Comparison of ENCODE assay signal across 23 cellular contexts in the genomic region with DNA sequence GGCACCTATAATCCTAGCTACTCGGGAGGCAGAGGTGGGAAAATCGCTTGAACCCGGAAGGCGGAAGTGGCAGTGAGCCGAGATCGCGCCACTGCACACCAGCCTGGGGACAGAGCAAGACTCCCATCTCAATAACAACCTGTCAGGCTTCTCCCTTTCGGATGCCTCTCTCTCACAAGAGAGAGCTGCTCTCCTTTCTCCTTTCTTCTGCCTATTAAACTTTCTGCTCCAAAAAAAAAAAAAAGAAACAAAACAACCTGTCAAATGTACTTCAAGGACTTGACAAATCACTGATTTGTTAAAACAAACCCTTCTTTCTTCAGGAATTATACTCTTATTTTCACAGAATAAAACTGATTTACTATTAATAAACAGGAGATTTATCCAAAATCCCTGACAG. TPM values are rescaled to one million over a fixed set of nuclear protein-coding genes. Genes with fewer than 3 reads are reported as not detected.
DNase-seq lines count a peak whose midpoint lies in the region; ATAC-seq, FAIRE-seq and TF ChIP-seq lines count a peak whose summit lies in the region.
"Had no signal": no experiment of that assay in that cellular context is flagged by ENCODE, and none has a peak within 500 bp of the region (broad histone marks: within the 10 kb centered on the region; RNA-seq: fewer than 3 reads in every experiment).

No MANE protein-coding gene starts in this region.

- peaks cover 22% of the 10 kb centered on the region for H3K4me1 ChIP-seq in astrocyte (ENCODE audit: insufficient read depth, low read length)
- H3K4me1 ChIP-seq in skeletal muscle tissue (ENCODE audit: control insufficient read depth in 3 of 3, insufficient read depth in 3 of 3, low read length in 3 of 3) = peaks cover 54 to 64% (median 61%) of the 10 kb centered on the region in 3 donors
- peaks cover 18 to 89% of the 10 kb centered on the region in 2 donors for H3K4me1 ChIP-seq in left lung

- FAIRE-seq in astrocyte (lab: Jason Lieb, UNC) = no peak
- FAIRE-seq: GM18507, H1 had no signal

- no peaks in the 10 kb centered on the region for H3K9me3 ChIP-seq in CD4-positive, alpha-beta T cell (ENCODE audit: control insufficient read depth, low read length)
- H3K9me3 ChIP-seq in astrocyte (ENCODE audit: insufficient read depth, low read depth, low read length) (no peaks in the 10 kb centered on the region), skeletal muscle tissue (ENCODE audit: control insufficient read depth in 3 of 3, low read length in 3 of 3) (no peaks in the 10 kb centered on the region), left lung (no peaks in the 10 kb centered on the region)
- H3K9me3 ChIP-seq: MG63, tibial nerve had no signal

- H3K9ac ChIP-seq in astrocyte (ENCODE audit: low read length) (no peak overlapping the region), skeletal muscle tissue (ENCODE audit: low read depth in 1 of 3, low read length in 3 of 3) (peak overlapping the region in 1 of 3 donors; percentile 34)

- H3K27me3 Mint-ChIP-seq in CD4-positive, alpha-beta T cell = no peaks in the 10 kb centered on the region
- no peaks in the 10 kb centered on the region for H3K27me3 Mint-ChIP-seq in astrocyte (ENCODE audit: low read depth, unreplicated experiment)
- H3K27me3 Mint-ChIP-seq: activated naive CD8-positive, alpha-beta T cell treated with anti-CD3 and anti-CD28 coated beads for 36 hours; activated T-helper 17 cell treated with anti-CD3 and anti-CD28 coated beads, Interleukin-2, amount 50 U/mL, for 72 hours; IgD-negative memory B cell; stimulated activated naive CD8-positive, alpha-beta T cell treated with anti-CD3 and anti-CD28 coated beads, Interleukin-15, Interleukin-2, amounts not matched to agents 100 ng/mL and 50 ng/mL, for 24 hours had no signal

- H3K79me2 ChIP-seq in astrocyte (ENCODE audit: insufficient read depth, low read length) = peaks cover 86% of the 10 kb centered on the region

- no peak overlapping the region for H3K27ac ChIP-seq in CD4-positive, alpha-beta T cell (ENCODE audit: low read depth, low read length)
- H3K27ac ChIP-seq in astrocyte (ENCODE audit: low read depth, low read length) (no peak overlapping the region), skeletal muscle tissue (ENCODE audit: low read depth, low read length) (peak overlapping the region; percentile 99), left lung (peak overlapping the region in 1 of 2 donors; percentile 37)
- H3K27ac ChIP-seq: C4-2B had no signal

- intact Hi-C loops in CD4-positive, alpha-beta T cell (cut with DNase I, micrococcal nuclease) = no loop called here
- intact Hi-C loops in left lung (cut with DNase I) = no loop called here

- H3K4me2 ChIP-seq in astrocyte (ENCODE audit: low read length) = no peak overlapping the region

- TF ChIP-seq CTCF in CD4-positive, alpha-beta T cell (IDR thresholded peaks at IDR 0.05) = no peak
- TF ChIP-seq CTCF in astrocyte (IDR thresholded peaks at IDR 0.05; ENCODE audit: insufficient read depth, low read depth, low read length) = no peak
- no peak for TF ChIP-seq CTCF in left lung (IDR thresholded peaks at IDR 0.05)

- peaks cover 82% of the 10 kb centered on the region for H4K20me1 ChIP-seq in astrocyte (ENCODE audit: insufficient read depth, low read length)

- no peak for ATAC-seq in CD4-positive, alpha-beta T cell (ENCODE audit: poor library complexity)
- no peak for ATAC-seq in HG02870 (IDR thresholded peaks at IDR 0.05; ENCODE audit: unreplicated experiment)
- ATAC-seq in left lung = no peak
- ATAC-seq in HG03280 (IDR thresholded peaks at IDR 0.05; ENCODE audit: unreplicated experiment) = no peak
- ATAC-seq: activated T-helper 17 cell treated with anti-CD3 and anti-CD28 coated beads, Interleukin-2, amount 50 U/mL, for 72 hours had no signal

- H2AFZ ChIP-seq in astrocyte (ENCODE audit: low read depth, low read length) = no peak overlapping the region

- no peak for DNase-seq in CD4-positive, alpha-beta T cell
- DNase-seq in astrocyte (ENCODE audit: low read depth) (no peak), mesenteric fat pad (ENCODE audit: low spot score) (peak; percentile 26), LoVo (ENCODE audit: low spot score) (no peak), left lung (no peak)
- DNase-seq: ACHN; activated naive CD8-positive, alpha-beta T cell treated with anti-CD3 and anti-CD28 coated beads for 36 hours; DMS 273 treated with DMSO at 0.1 percent for 48 hours; MG63; NCI-H1417 treated with DMSO at 0.1 percent for 48 hours; NCI-H510A treated with DMSO at 0.1 percent for 48 hours; stimulated activated CD4-positive, alpha-beta T cell treated with anti-CD3 and anti-CD28 coated beads, Interleukin-4, amount 100 ng/mL, for 4 hours; T-helper 9 cell had no signal

- H3K27ac Mint-ChIP-seq in CD4-positive, alpha-beta T cell = peak overlapping the region; percentile 2
- H3K27ac Mint-ChIP-seq in astrocyte (ENCODE audit: unreplicated experiment) = peak overlapping the region; percentile 4
- H3K27ac Mint-ChIP-seq: activated naive CD8-positive, alpha-beta T cell treated with anti-CD3 and anti-CD28 coated beads for 36 hours; activated T-helper 17 cell treated with anti-CD3 and anti-CD28 coated beads, Interleukin-2, amount 50 U/mL, for 72 hours; stimulated activated naive CD8-positive, alpha-beta T cell treated with anti-CD3 and anti-CD28 coated beads, Interleukin-15, Interleukin-2, amounts not matched to agents 100 ng/mL and 50 ng/mL, for 24 hours had no signal

- no peaks in the 10 kb centered on the region for H3K27me3 ChIP-seq in CD4-positive, alpha-beta T cell (ENCODE audit: control insufficient read depth, insufficient read depth, low read length)
- H3K27me3 ChIP-seq in astrocyte (ENCODE audit: insufficient read depth, low read length) = no peaks in the 10 kb centered on the region
- H3K27me3 ChIP-seq in skeletal muscle tissue (ENCODE audit: control insufficient read depth in 3 of 3, insufficient read depth in 3 of 3, low read length in 3 of 3) = no peaks in the 10 kb centered on the region
- H3K27me3 ChIP-seq in left lung = no peaks in the 10 kb centered on the region
- H3K27me3 ChIP-seq: MG63, tibial nerve had no signal

- POLR2A ChIA-PET in CD4-positive, alpha-beta T cell (lab: Charles Lee) = no interaction called here

- peaks cover 7% of the 10 kb centered on the region for H3K36me3 Mint-ChIP-seq in CD4-positive, alpha-beta T cell (ENCODE audit: low read depth)
- H3K36me3 Mint-ChIP-seq in astrocyte (ENCODE audit: low read depth, unreplicated experiment) = peaks cover 4% of the 10 kb centered on the region

- H3K4me3 ChIP-seq in astrocyte (ENCODE audit: insufficient read depth, low read depth, low read length) (no peak overlapping the region), skeletal muscle tissue (ENCODE audit: low read length in 3 of 3) (no peak overlapping the region), left lung (peak overlapping the region in 1 of 2 donors; percentile 99)
- H3K4me3 ChIP-seq: MG63, tibial nerve had no signal

- H3K36me3 ChIP-seq in astrocyte (ENCODE audit: insufficient read depth, low read length) (no peaks in the 10 kb centered on the region), skeletal muscle tissue (ENCODE audit: control insufficient read depth in 3 of 3, insufficient read depth in 3 of 3, low read length in 3 of 3) (no peaks in the 10 kb centered on the region), left lung (peaks cover 0 to 8% of the 10 kb centered on the region in 2 donors)
- H3K36me3 ChIP-seq: tibial nerve had no signal

- CTCF ChIA-PET in CD4-positive, alpha-beta T cell (lab: Charles Lee) = no interaction called here

- peak overlapping the region; percentile 78 for H3K4me3 Mint-ChIP-seq in CD4-positive, alpha-beta T cell
- H3K4me3 Mint-ChIP-seq in astrocyte (ENCODE audit: unreplicated experiment) = peak overlapping the region; percentile 45
- H3K4me3 Mint-ChIP-seq: activated naive CD8-positive, alpha-beta T cell treated with anti-CD3 and anti-CD28 coated beads for 36 hours; stimulated activated naive CD8-positive, alpha-beta T cell treated with anti-CD3 and anti-CD28 coated beads, Interleukin-15, Interleukin-2, amounts not matched to agents 100 ng/mL and 50 ng/mL, for 24 hours had no signal

- peaks cover 83% of the 10 kb centered on the region for H3K4me1 Mint-ChIP-seq in CD4-positive, alpha-beta T cell (ENCODE audit: low read depth)
- peaks cover 23% of the 10 kb centered on the region for H3K4me1 Mint-ChIP-seq in astrocyte (ENCODE audit: low read depth, unreplicated experiment)

- no peaks in the 10 kb centered on the region for H3K9me3 Mint-ChIP-seq in CD4-positive, alpha-beta T cell
- H3K9me3 Mint-ChIP-seq in astrocyte (ENCODE audit: unreplicated experiment) = no peaks in the 10 kb centered on the region
- H3K9me3 Mint-ChIP-seq: activated T-helper 17 cell treated with anti-CD3 and anti-CD28 coated beads, Interleukin-2, amount 50 U/mL, for 72 hours; IgD-negative memory B cell; stimulated activated naive CD8-positive, alpha-beta T cell treated with anti-CD3 and anti-CD28 coated beads, Interleukin-15, Interleukin-2, amounts not matched to agents 100 ng/mL and 50 ng/mL, for 24 hours had no signal

RNA-seq across cellular contexts. Expression of gene PSAP, which starts 3.6 kb away (rescaled TPM):
- 100 to 1,000 TPM; 191 to 206 TPM for total RNA-seq in CD4-positive, alpha-beta T cell
- total RNA-seq in astrocyte (1,120 and 1,191 TPM in 2 replicates), mesenteric fat pad (1,414 TPM), skeletal muscle tissue (369 TPM), left lung (1,000 to 10,000 TPM; 1,484 to 1,668 TPM)
